In the genomic region with DNA sequence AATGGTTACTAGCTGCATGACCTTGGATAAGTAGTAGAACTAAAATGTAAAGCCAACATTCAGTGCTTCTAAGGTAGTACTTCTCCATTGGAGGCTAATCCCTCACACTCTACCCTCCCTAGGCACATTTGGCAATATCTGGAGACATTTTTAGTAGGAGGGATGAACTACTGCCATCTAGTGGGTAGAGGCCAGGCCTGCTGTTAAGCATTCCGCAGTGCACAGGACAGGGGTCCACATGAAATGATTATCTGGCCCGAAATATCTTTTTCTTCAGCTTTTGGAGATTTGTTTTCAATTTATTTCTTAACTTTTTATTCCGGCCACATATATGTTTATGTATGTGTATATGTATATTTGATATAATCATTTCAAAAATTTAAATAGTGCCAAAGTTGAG, we compare ENCODE assay signal across 9 cellular contexts. TPM values are rescaled to one million over a fixed set of nuclear protein-coding genes. Genes with fewer than 3 reads are reported as not detected.
DNase-seq lines count a peak whose midpoint lies in the region; ATAC-seq and TF ChIP-seq lines count a peak whose summit lies in the region.
"Had no signal": no experiment of that assay in that cellular context is flagged by ENCODE, and none has a peak within 500 bp of the region (broad histone marks: within the 10 kb centered on the region; RNA-seq: fewer than 3 reads in every experiment).

No MANE protein-coding gene starts in this region.

- no peaks in the 10 kb centered on the region for H3K9me3 Mint-ChIP-seq in activated CD4-positive, alpha-beta memory T cell treated with anti-CD3 and anti-CD28 coated beads for 36 hours

- H3K4me3 ChIP-seq in MG63, result no peak overlapping the region
- H3K4me3 ChIP-seq: lung had no signal

- H3K27ac Mint-ChIP-seq in activated CD4-positive, alpha-beta memory T cell treated with anti-CD3 and anti-CD28 coated beads for 36 hours, result no peak overlapping the region

- DNase-seq in HuH-7.5 (ENCODE audit: low spot score) (peak; percentile 2), left lobe of liver (ENCODE audit: low spot score) (no peak), MG63 (no peak), NCI-H146 (lab: John Stamatoyannopoulos, UW) (no peak)
- DNase-seq in activated CD4-positive, alpha-beta memory T cell treated with anti-CD3 and anti-CD28 coated beads for 36 hours, result peak; percentile 9
- DNase-seq in activated T-cell treated with anti-CD3 and anti-CD28 coated beads, Interleukin-2, amount 50 U/mL, for 1 hour, result no peak

- H3K9me3 ChIP-seq in MG63, result no peaks in the 10 kb centered on the region

- POLR2A ChIA-PET in activated CD4-positive, alpha-beta memory T cell treated with anti-CD3 and anti-CD28 coated beads for 36 hours (lab: Charles Lee), result no interaction called here

- peak; percentile 36; the same call in 1 of the 2 replicates for TF ChIP-seq CTCF in GM12874 (IDR thresholded peaks at IDR 0.05; ENCODE audit: insufficient read depth, low read depth, low read length)

- CTCF ChIA-PET in activated CD4-positive, alpha-beta memory T cell treated with anti-CD3 and anti-CD28 coated beads for 36 hours (lab: Charles Lee), result interaction anchor here (0.6 to 2.7 kb wide), 8 partner anchors 31 to 516 kb away, joined by 3 to 36 read pairs (median 8); no protein-coding TSS in a partner anchor

- H3K36me3 ChIP-seq in MG63, result no peaks in the 10 kb centered on the region

- H3K27me3 ChIP-seq in MG63, result no peaks in the 10 kb centered on the region

- ATAC-seq in left lobe of liver (peak; percentile 86), HG03175 (IDR thresholded peaks at IDR 0.05; ENCODE audit: unreplicated experiment) (no peak)

- no peaks in the 10 kb centered on the region for H3K27me3 Mint-ChIP-seq in activated CD4-positive, alpha-beta memory T cell treated with anti-CD3 and anti-CD28 coated beads for 36 hours

- H3K36me3 Mint-ChIP-seq in activated CD4-positive, alpha-beta memory T cell treated with anti-CD3 and anti-CD28 coated beads for 36 hours, result no peaks in the 10 kb centered on the region

- H3K4me3 Mint-ChIP-seq in activated CD4-positive, alpha-beta memory T cell treated with anti-CD3 and anti-CD28 coated beads for 36 hours, result no peak overlapping the region

- no peaks in the 10 kb centered on the region for H3K4me1 Mint-ChIP-seq in activated CD4-positive, alpha-beta memory T cell treated with anti-CD3 and anti-CD28 coated beads for 36 hours (ENCODE audit: low read depth)

- intact Hi-C loops in activated CD4-positive, alpha-beta memory T cell treated with anti-CD3 and anti-CD28 coated beads for 36 hours (cut with micrococcal nuclease), result loop anchor here (2.0 kb wide), 2 partner anchors 460 to 512 kb away; no protein-coding TSS in a partner anchor

RNA-seq across cellular contexts. Expression of a gene that starts 36.0 kb away (rescaled TPM):
- total RNA-seq in activated CD4-positive, alpha-beta memory T cell treated with anti-CD3 and anti-CD28 coated beads for 36 hours, result not detected
- total RNA-seq in left lobe of liver, result not detected
- not detected in 2 replicates for total RNA-seq in MG63 (2014; rRNA removed; shearing (Covaris generic); ENCODE audit: low replicate concordance)
- total RNA-seq: lung had no signal

Comparison
In these comparisons a context has a peak if more than half of its experiments do, and no peak if none do; other contexts are left out.
1. DNase-seq: peak in HuH-7.5 (single experiment) and activated CD4-positive, alpha-beta memory T cell treated with anti-CD3 and anti-CD28 coated beads for 36 hours (single experiment); none in left lobe of liver (single experiment), MG63 (single experiment), activated T-cell treated with anti-CD3 and anti-CD28 coated beads, Interleukin-2, amount 50 U/mL, for 1 hour (single experiment) and NCI-H146 (single experiment).